11 cellular contexts compared by ENCODE assay signal in genomic region chr22:19970031-19970478, GRCh38. TPM values are rescaled to one million over a fixed set of nuclear protein-coding genes. Genes with fewer than 3 reads are reported as not detected.
DNase-seq lines count a peak whose midpoint lies in the region; ATAC-seq, FAIRE-seq and TF ChIP-seq lines count a peak whose summit lies in the region.
"Had no signal": no experiment of that assay in that cellular context is flagged by ENCODE, and none has a peak within 500 bp of the region (broad histone marks: within the 10 kb centered on the region; RNA-seq: fewer than 3 reads in every experiment).

No MANE protein-coding gene starts in this region.

- TF ChIP-seq POLR2A in HCT116 (IDR thresholded peaks at IDR 0.05; ENCODE audit: borderline replicate concordance, extremely low read depth, insufficient read depth, insufficient read length) (no peak), K562 (conservative IDR thresholded peaks at IDR 0.05) (peak; percentile 10; the same call in 1 of the 2 replicates)

- 58% methylated on average over 9 of the region's 9 CpGs for WGBS in K562 (ENCODE audit: insufficient coverage, low coverage, missing lambda C conversion rate)
- 67 to 68% methylated on average over 9 of the region's 9 CpGs for WGBS in pancreas, 2 donors

- peaks cover 11% of the 10 kb centered on the region for H3K9me1 ChIP-seq in K562 (ENCODE audit: control insufficient read depth, insufficient read depth, low read length)

- H2AFZ ChIP-seq in HCT116 (ENCODE audit: low read depth, low read length, poor library complexity, severe bottlenecking), result no peak overlapping the region
- H2AFZ ChIP-seq in K562 (ENCODE audit: low read depth, low read length), result no peak overlapping the region
- H2AFZ ChIP-seq: GM23338 had no signal

- H3K27me3 ChIP-seq in HCT116 (ENCODE audit: insufficient read depth, low read length), result no peaks in the 10 kb centered on the region
- no peaks in the 10 kb centered on the region for H3K27me3 ChIP-seq in K562 (ENCODE audit: control insufficient read depth in 2 of 2, insufficient read depth in 2 of 2, low read length in 2 of 2)
- H3K27me3 ChIP-seq in pancreas, result no peaks in the 10 kb centered on the region

- H3K9ac ChIP-seq in HCT116 (ENCODE audit: low read length), result no peak overlapping the region
- H3K9ac ChIP-seq in K562 (ENCODE audit: insufficient read depth in 1 of 2, low read depth in 2 of 2, low read length in 2 of 2), result peak overlapping the region in 1 of 2 experiments; percentile 57; a peak in 2 of 4 replicates

- H3K4me1 ChIP-seq in HCT116 (ENCODE audit: control insufficient read depth in 1 of 2, insufficient read depth in 2 of 2, low read length in 2 of 2), result peaks cover 4 to 18% of the 10 kb centered on the region in 2 experiments
- H3K4me1 ChIP-seq in K562 (replicated peaks in 1 of 2; ENCODE audit: control insufficient read depth in 2 of 2, insufficient read depth in 2 of 2, low read length in 2 of 2), result peaks cover 12 to 73% of the 10 kb centered on the region in 2 experiments
- no peaks in the 10 kb centered on the region for H3K4me1 ChIP-seq in pancreas

- peaks cover 12 to 19% of the 10 kb centered on the region in 2 experiments; a peak in 3 of 4 replicates for H3K36me3 ChIP-seq in HCT116 (ENCODE audit: control insufficient read depth in 1 of 2, insufficient read depth in 2 of 2, low read length in 2 of 2)
- H3K36me3 ChIP-seq in K562 (ENCODE audit: control insufficient read depth, insufficient read depth, low read length), result peaks cover 69% of the 10 kb centered on the region; the same call in 2 of the 3 replicates
- peaks cover 0 to 5% (median 0%) of the 10 kb centered on the region in 3 donors for H3K36me3 ChIP-seq in pancreas

- no peak overlapping the region for H3K27ac ChIP-seq in HCT116 (ENCODE audit: low read depth, low read length)
- no peak overlapping the region for H3K27ac ChIP-seq in K562 (ENCODE audit: extremely low read depth, low read depth, low read length)
- H3K27ac ChIP-seq in pancreas, result no peak overlapping the region

- TF ChIP-seq CTCF in HCT116 (IDR thresholded peaks at IDR 0.05 in 2 of 3, conservative IDR thresholded peaks at IDR 0.05 in 1 of 3; ENCODE audit: borderline replicate concordance in 1 of 3, insufficient read depth in 1 of 3, low read depth in 2 of 3, low read length in 2 of 3) (no peak), K562 (IDR thresholded peaks at IDR 0.05 in 2 of 3, conservative IDR thresholded peaks at IDR 0.05 in 1 of 3; ENCODE audit: insufficient read depth in 2 of 3, low read depth in 1 of 3, low read length in 3 of 3) (no peak), pancreas (IDR thresholded peaks at IDR 0.05) (no peak)

- RAD21 ChIA-PET in HCT116 (lab: Charles Lee; ENCODE audit: low non-redundant PET in 1 of 2, low total read pairs in 2 of 2, uncharacterized antibody in 2 of 2, unreplicated experiment in 2 of 2), result no interaction called here

- TF ChIP-seq RAD21 in HCT116 (IDR thresholded peaks at IDR 0.05; ENCODE audit: low read depth) (no peak), K562 (CRISPR knock-in tag; conservative IDR thresholded peaks at IDR 0.05 in 1 of 2, IDR thresholded peaks at IDR 0.05 in 1 of 2) (no peak)

- H3K9me3 ChIP-seq in HCT116 (ENCODE audit: control insufficient read depth in 1 of 2, insufficient read depth in 1 of 2, low read depth in 1 of 2, low read length in 2 of 2) (no peaks in the 10 kb centered on the region), K562 (replicated peaks; ENCODE audit: control insufficient read depth, insufficient read depth, low read depth, low read length) (no peaks in the 10 kb centered on the region), pancreas (no peaks in the 10 kb centered on the region)

- no peaks in the 10 kb centered on the region for H3K9me2 ChIP-seq in HCT116 (ENCODE audit: insufficient read depth)

- no peak for TF ChIP-seq EP300 in K562 (IDR thresholded peaks at IDR 0.05; ENCODE audit: low read length)

- H3K4me3 ChIP-seq in HCT116 (replicated peaks in 1 of 2; ENCODE audit: low read depth in 1 of 2, low read length in 2 of 2), result no peak overlapping the region
- no peak overlapping the region for H3K4me3 ChIP-seq in K562
- H3K4me3 ChIP-seq in pancreas, result no peak overlapping the region
- H3K4me3 ChIP-seq: GM23338 had no signal

- H3K79me2 ChIP-seq in HCT116 (ENCODE audit: insufficient read depth, low read length), result no peaks in the 10 kb centered on the region
- H3K79me2 ChIP-seq in K562 (ENCODE audit: control insufficient read depth, insufficient read depth, low read length), result no peaks in the 10 kb centered on the region

- H3K4me2 ChIP-seq in HCT116 (ENCODE audit: low read length) (no peak overlapping the region), K562 (ENCODE audit: insufficient read depth, low read length) (no peak overlapping the region)
- H3K4me2 ChIP-seq: GM23338 had no signal

- H4K20me1 ChIP-seq in HCT116 (ENCODE audit: insufficient read depth), result no peaks in the 10 kb centered on the region
- peaks cover 49% of the 10 kb centered on the region for H4K20me1 ChIP-seq in K562 (replicated peaks; ENCODE audit: control insufficient read depth, insufficient read depth, low read length)

- FAIRE-seq in K562 (lab: Jason Lieb, UNC), result no peak
- no peak for FAIRE-seq in pancreas (lab: Jason Lieb, UNC)

- POLR2A ChIA-PET in HCT116 (lab: Charles Lee), result interaction anchor here (0.8 kb wide), 1 partner anchor 8 kb away, joined by 3 read pairs; no protein-coding TSS in a partner anchor
- POLR2A ChIA-PET in K562 (lab: Yijun Ruan, JAX), result interaction anchor here (0.6 to 13.7 kb wide), 19 partner anchors 10 to 798 kb away, joined by 3 to 115 read pairs (median 4); partner anchors contain the start of genes RANBP1 and TRMT2A

- intact Hi-C loops in HCT116 (cut with micrococcal nuclease), result loop anchor here (1.0 to 5.0 kb wide), 2 partner anchors 42 to 58 kb away; no protein-coding TSS in a partner anchor
- intact Hi-C loops in K562 (cut with micrococcal nuclease), result loop anchor here (1.0 to 10.0 kb wide), 6 partner anchors 43 to 325 kb away; no protein-coding TSS in a partner anchor
- intact Hi-C loops in pancreas (cut with DNase I), result loop anchor here in 2 of 3 donors (10.0 kb wide), 3 partner anchors 55 to 315 kb away; partner anchors contain the start of gene TANGO2 (in 1 of the 2)

- BruUV-seq in HCT116 (replicated peaks; lab: Mats Ljungman, UMichigan) (no TSS peak), K562 (replicated peaks; lab: Mats Ljungman, UMichigan) (TSS peak; percentile 40)

- ATAC-seq in HCT116 (peak; percentile 7), K562 (peak; percentile 1; the same call in 2 of the 3 replicates), pancreas (peak; percentile 1 to 18 (median 3)), HG03108 (IDR thresholded peaks at IDR 0.05; ENCODE audit: unreplicated experiment) (no peak)

- in situ Hi-C loops in K562 (cut with MboI), result loop anchor here (5.0 kb wide), 3 partner anchors 42 to 157 kb away; no protein-coding TSS in a partner anchor

- DNase-seq in HCT116 (ENCODE audit: low read depth, low spot score) (no peak), K562 (ENCODE audit: extremely low read depth in 1 of 4, low spot score in 3 of 4) (no peak), pancreas (peak in 2 of 6 donors; percentile 47 to 80), NCI-H526 treated with DMSO at 0.1 percent for 48 hours (lab: John Stamatoyannopoulos, UW) (no peak), NCI-H1105 (lab: John Stamatoyannopoulos, UW) (no peak)
- DNase-seq: cerebellar nuclear complex, DMS79 treated with DMSO at 0.1 percent for 48 hours, NCI-H187 treated with DMSO at 0.1 percent for 48 hours, NCI-H510A had no signal

- CTCF ChIA-PET in HCT116 (lab: Charles Lee), result interaction anchor here (1.1 kb wide), 2 partner anchors 14 to 43 kb away, joined by 3 to 7 read pairs; no protein-coding TSS in a partner anchor
- CTCF ChIA-PET in K562 (lab: Yijun Ruan, JAX; ENCODE audit: low intra/inter-chr PET ratio), result interaction anchor here (0.5 to 4.2 kb wide), 15 partner anchors 42 to 347 kb away, joined by 3 to 109 read pairs (median 5); partner anchors contain the start of genes ARVCF and ZDHHC8

RNA-seq across cellular contexts. Expression of gene TXNRD2, which starts 28.4 kb away (rescaled TPM):
- total RNA-seq in HCT116 (2021; ENCODE audit: unreplicated experiment) (19.7 TPM), K562 (2014; rRNA removed) (49.4 and 60.7 TPM in 2 replicates), K562 (2014; rRNA removed; fragmentation: Illumina TruSeq; extraction: Trizol) (25.1 and 32.6 TPM in 2 replicates), K562 (2015; rRNA removed; fragmentation: Illumina TruSeq; extraction: Trizol) (45.9 and 50.4 TPM in 2 replicates), K562 (2021) (78.2 and 80.2 TPM in 2 replicates), pancreas (10 to 100 TPM in 5 of 6 donors, 1 to 10 TPM in 1; 9.6 to 16.9 (median 13.6) TPM)
- 13.2 and 14.8 TPM in 2 replicates for polyA plus RNA-seq in HCT116 (2012)
- 156 and 367 TPM in 2 replicates for total RNA-seq in K562 (2011; cell fraction: chromatin; rRNA removed; ENCODE audit: low replicate concordance)
- total RNA-seq in K562 (2011; cell fraction: nucleolus; rRNA removed), result 176 and 216 TPM in 2 replicates
- total RNA-seq in K562 (2011; cell fraction: nucleoplasm; rRNA removed), result 160 and 165 TPM in 2 replicates
- polyA plus RNA-seq in K562 (2011; rRNA removed) (50.2 and 93.6 TPM in 2 replicates), K562 (2014; fragmentation: Illumina TruSeq; extraction: Trizol) (45.0 and 66.1 TPM in 2 replicates), K562 (2014; fragmentation: Nextera tagmentation; extraction: Ambion mirVana) (1 to 10 TPM; 3.3 to 4.4 TPM), K562 (2014; rRNA removed) (52.5 and 57.0 TPM in 2 replicates), pancreas (10 to 100 TPM; 33.7 to 41.6 TPM)
- polyA plus RNA-seq in K562 (2011; cell fraction: cytosol; rRNA removed), result 84.2 and 98.0 TPM in 2 replicates
- 148 and 181 TPM in 2 replicates for polyA plus RNA-seq in K562 (2011; cell fraction: nucleus; rRNA removed)
- polyA plus RNA-seq in K562 (2012), result 83.1 and 83.5 TPM in 2 replicates
- polyA minus RNA-seq in K562 (2011; rRNA and poly(A)+ RNA removed), result 44.4 and 47.5 TPM in 2 replicates
- 55.3 and 75.6 TPM in 2 replicates for polyA minus RNA-seq in K562 (2011; cell fraction: cytosol; rRNA and poly(A)+ RNA removed)
- 57.4 and 103 TPM in 2 replicates for polyA minus RNA-seq in K562 (2011; cell fraction: nucleus; rRNA and poly(A)+ RNA removed)

RNA-seq across cellular contexts. Expression of gene COMT, which starts 28.5 kb away (rescaled TPM):
- total RNA-seq in HCT116 (2021; ENCODE audit: unreplicated experiment), result 109 TPM
- 142 and 156 TPM in 2 replicates for polyA plus RNA-seq in HCT116 (2012)
- 125 and 360 TPM in 2 replicates for total RNA-seq in K562 (2011; cell fraction: chromatin; rRNA removed; ENCODE audit: low replicate concordance)
- 500 and 649 TPM in 2 replicates for total RNA-seq in K562 (2011; cell fraction: nucleolus; rRNA removed)
- 301 and 358 TPM in 2 replicates for total RNA-seq in K562 (2011; cell fraction: nucleoplasm; rRNA removed)
- total RNA-seq in K562 (2014; rRNA removed), result 334 and 497 TPM in 2 replicates
- total RNA-seq in K562 (2014; rRNA removed; fragmentation: Illumina TruSeq; extraction: Trizol), result 29.4 and 46.3 TPM in 2 replicates
- total RNA-seq in K562 (2015; rRNA removed; fragmentation: Illumina TruSeq; extraction: Trizol), result 155 and 156 TPM in 2 replicates
- total RNA-seq in K562 (2021), result 348 and 351 TPM in 2 replicates
- 185 and 498 TPM in 2 replicates for polyA plus RNA-seq in K562 (2011; rRNA removed)
- 652 and 657 TPM in 2 replicates for polyA plus RNA-seq in K562 (2011; cell fraction: cytosol; rRNA removed)
- 321 and 432 TPM in 2 replicates for polyA plus RNA-seq in K562 (2011; cell fraction: nucleus; rRNA removed)
- polyA plus RNA-seq in K562 (2012), result 279 and 699 TPM in 2 replicates
- 108 and 305 TPM in 2 replicates for polyA plus RNA-seq in K562 (2014; fragmentation: Illumina TruSeq; extraction: Trizol)
- polyA plus RNA-seq in K562 (2014; fragmentation: Nextera tagmentation; extraction: Ambion mirVana), result 10 to 100 TPM; 12.5 to 39.6 TPM
- polyA plus RNA-seq in K562 (2014; rRNA removed), result 263 and 317 TPM in 2 replicates
- 92.9 and 123 TPM in 2 replicates for polyA minus RNA-seq in K562 (2011; rRNA and poly(A)+ RNA removed)
- 148 and 344 TPM in 2 replicates for polyA minus RNA-seq in K562 (2011; cell fraction: cytosol; rRNA and poly(A)+ RNA removed)
- polyA minus RNA-seq in K562 (2011; cell fraction: nucleus; rRNA and poly(A)+ RNA removed), result 63.8 and 154 TPM in 2 replicates
- 10 to 100 TPM; 48.9 to 95.0 (median 62.3) TPM for total RNA-seq in pancreas
- polyA plus RNA-seq in pancreas, result 10 to 100 TPM; 47.9 to 87.8 TPM

RNA-seq across cellular contexts. Expression of gene ARVCF, which starts 46.6 kb away (rescaled TPM):
- 42.8 TPM for total RNA-seq in HCT116 (2021; ENCODE audit: unreplicated experiment)
- polyA plus RNA-seq in HCT116 (2012), result 31.1 and 33.4 TPM in 2 replicates
- total RNA-seq in K562 (2011; cell fraction: chromatin; rRNA removed; ENCODE audit: low replicate concordance), result 114 and 328 TPM in 2 replicates
- total RNA-seq in K562 (2011; cell fraction: nucleolus; rRNA removed), result 214 and 270 TPM in 2 replicates
- total RNA-seq in K562 (2011; cell fraction: nucleoplasm; rRNA removed), result 106 and 131 TPM in 2 replicates
- 49.3 and 54.2 TPM in 2 replicates for total RNA-seq in K562 (2014; rRNA removed)
- total RNA-seq in K562 (2014; rRNA removed; fragmentation: Illumina TruSeq; extraction: Trizol), result 2.2 and 4.5 TPM in 2 replicates
- total RNA-seq in K562 (2015; rRNA removed; fragmentation: Illumina TruSeq; extraction: Trizol), result 13.3 and 15.6 TPM in 2 replicates
- total RNA-seq in K562 (2021), result 46.5 and 50.6 TPM in 2 replicates
- polyA plus RNA-seq in K562 (2011; rRNA removed), result 35.2 and 71.6 TPM in 2 replicates
- 134 and 673 TPM in 2 replicates for polyA plus RNA-seq in K562 (2011; cell fraction: cytosol; rRNA removed)
- polyA plus RNA-seq in K562 (2011; cell fraction: nucleus; rRNA removed), result 407 and 424 TPM in 2 replicates
- 30.0 and 31.2 TPM in 2 replicates for polyA plus RNA-seq in K562 (2012)
- polyA plus RNA-seq in K562 (2014; fragmentation: Illumina TruSeq; extraction: Trizol), result 8.0 and 15.9 TPM in 2 replicates
- under 1 TPM; 0.03 to 0.17 TPM for polyA plus RNA-seq in K562 (2014; fragmentation: Nextera tagmentation; extraction: Ambion mirVana)
- polyA plus RNA-seq in K562 (2014; rRNA removed), result 42.5 and 97.4 TPM in 2 replicates
- 15.1 and 15.6 TPM in 2 replicates for polyA minus RNA-seq in K562 (2011; rRNA and poly(A)+ RNA removed)
- polyA minus RNA-seq in K562 (2011; cell fraction: cytosol; rRNA and poly(A)+ RNA removed), result 24.6 and 52.4 TPM in 2 replicates
- polyA minus RNA-seq in K562 (2011; cell fraction: nucleus; rRNA and poly(A)+ RNA removed), result 96.8 and 145 TPM in 2 replicates
- total RNA-seq in pancreas, result 10 to 100 TPM in 3 of 6 donors, 1 to 10 TPM in 3; 5.0 to 19.4 (median 9.5) TPM
- polyA plus RNA-seq in pancreas, result 10 to 100 TPM; 52.5 to 57.8 TPM

RNA-seq across cellular contexts. Expression of gene TANGO2, which starts 50.9 kb away (rescaled TPM):
- total RNA-seq in HCT116 (2021; ENCODE audit: unreplicated experiment) (17.0 TPM), K562 (2014; rRNA removed) (70.1 and 95.8 TPM in 2 replicates), K562 (2014; rRNA removed; fragmentation: Illumina TruSeq; extraction: Trizol) (36.1 and 45.9 TPM in 2 replicates), K562 (2015; rRNA removed; fragmentation: Illumina TruSeq; extraction: Trizol) (55.8 and 57.2 TPM in 2 replicates), K562 (2021) (94.1 and 97.3 TPM in 2 replicates), pancreas (10 to 100 TPM in 3 of 6 donors, 1 to 10 TPM in 3; 4.0 to 18.3 (median 9.6) TPM)
- polyA plus RNA-seq in HCT116 (2012), result 14.7 and 15.6 TPM in 2 replicates
- total RNA-seq in K562 (2011; cell fraction: chromatin; rRNA removed; ENCODE audit: low replicate concordance), result 160 and 395 TPM in 2 replicates
- 227 and 229 TPM in 2 replicates for total RNA-seq in K562 (2011; cell fraction: nucleolus; rRNA removed)
- 196 and 211 TPM in 2 replicates for total RNA-seq in K562 (2011; cell fraction: nucleoplasm; rRNA removed)
- polyA plus RNA-seq in K562 (2011; rRNA removed) (94.9 and 115 TPM in 2 replicates), K562 (2014; fragmentation: Illumina TruSeq; extraction: Trizol) (88.3 and 89.4 TPM in 2 replicates), K562 (2014; fragmentation: Nextera tagmentation; extraction: Ambion mirVana) (10 to 100 TPM; 15.5 to 17.5 TPM), K562 (2014; rRNA removed) (89.6 and 92.5 TPM in 2 replicates), pancreas (10 to 100 TPM; 16.5 to 20.4 TPM)
- polyA plus RNA-seq in K562 (2011; cell fraction: cytosol; rRNA removed), result 157 and 209 TPM in 2 replicates
- polyA plus RNA-seq in K562 (2011; cell fraction: nucleus; rRNA removed), result 157 and 195 TPM in 2 replicates
- polyA plus RNA-seq in K562 (2012), result 68.2 and 73.0 TPM in 2 replicates
- polyA minus RNA-seq in K562 (2011; rRNA and poly(A)+ RNA removed), result 130 and 186 TPM in 2 replicates
- 73.2 and 76.1 TPM in 2 replicates for polyA minus RNA-seq in K562 (2011; cell fraction: cytosol; rRNA and poly(A)+ RNA removed)
- 63.1 and 85.0 TPM in 2 replicates for polyA minus RNA-seq in K562 (2011; cell fraction: nucleus; rRNA and poly(A)+ RNA removed)

Comparison
In these comparisons a context has a peak if more than half of its experiments do, and no peak if none do; other contexts are left out.
1. Of the 22 proteins assayed by ChIP-seq in both K562 and HCT116: peak only in K562: POLR2A; only in HCT116: POLR2AphosphoS5; in both: none; in neither: 20.